ENCODE assay signal across 9 cellular contexts in the genomic region with DNA sequence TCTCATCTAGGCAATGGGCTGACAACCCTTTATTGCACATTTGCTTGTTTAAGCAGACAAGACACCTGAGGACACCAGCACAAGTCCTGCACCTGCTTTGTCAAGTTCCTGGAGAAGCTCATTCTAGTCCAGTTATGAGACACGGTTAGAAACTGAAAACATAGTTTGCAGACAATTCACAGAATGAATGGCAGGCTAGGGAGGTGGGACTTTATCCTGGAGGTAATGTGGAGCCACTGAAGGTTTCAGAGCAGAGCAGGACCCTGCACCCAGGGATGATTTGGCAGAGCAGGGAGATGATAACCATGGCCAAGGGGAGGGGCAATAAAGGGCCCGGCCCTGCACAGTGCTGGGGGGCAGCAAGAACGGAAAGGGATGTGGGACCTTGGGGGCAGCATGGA. TPM values are rescaled to one million over a fixed set of nuclear protein-coding genes. Genes with fewer than 3 reads are reported as not detected.
A peak's percentile ranks its signal among the peaks of the same experiment; 100 is the strongest.
DNase-seq lines count a peak whose midpoint lies in the region; ATAC-seq and TF ChIP-seq lines count a peak whose summit lies in the region.
"Had no signal": no experiment of that assay in that cellular context is flagged by ENCODE, and none has a peak within 500 bp of the region (broad histone marks: within the 10 kb centered on the region; RNA-seq: fewer than 3 reads in every experiment).

No MANE protein-coding gene starts in this region.

- 53 to 75% (median 64%) methylated on average over 3 of the region's 3 CpGs for WGBS in adrenal gland, 4 donors

- H3K4me3 ChIP-seq in adrenal gland (no peak overlapping the region), gastrocnemius medialis (no peak overlapping the region), mucosa of descending colon (no peak overlapping the region)

- TF ChIP-seq CTCF in natural killer cell (IDR thresholded peaks at IDR 0.05) (no peak), adrenal gland (IDR thresholded peaks at IDR 0.05) (no peak), gastrocnemius medialis (IDR thresholded peaks at IDR 0.05 in 4 of 5, conservative IDR thresholded peaks at IDR 0.05 in 1 of 5) (no peak), mucosa of descending colon (IDR thresholded peaks at IDR 0.05) (no peak), osteocyte (IDR thresholded peaks at IDR 0.05) (no peak)

- in situ Hi-C loops in gastrocnemius medialis (cut with MboI; ENCODE audit: low sequenced_read_pairs in 4 of 4), result no loop called here

- TF ChIP-seq POLR2A in adrenal gland (IDR thresholded peaks at IDR 0.05) (no peak), gastrocnemius medialis (IDR thresholded peaks at IDR 0.05) (no peak)

- H3K36me3 ChIP-seq in adrenal gland (replicated peaks in 1 of 2) (peaks cover 0 to 4% of the 10 kb centered on the region in 2 donors), gastrocnemius medialis (no peaks in the 10 kb centered on the region), mucosa of descending colon (ENCODE audit: low read depth) (no peaks in the 10 kb centered on the region)

- no peaks in the 10 kb centered on the region for H3K9me3 ChIP-seq in adrenal gland (replicated peaks in 1 of 3)
- no peaks in the 10 kb centered on the region for H3K9me3 ChIP-seq in gastrocnemius medialis
- H3K9me3 ChIP-seq in mucosa of descending colon, result no peaks in the 10 kb centered on the region

- H3K27ac Mint-ChIP-seq in natural killer cell treated with Interleukin-12 subunit alpha and Interleukin-12 subunit beta and Interleukin-15 and Interleukin-18, amount 100 ng/mL, for 72 hours, result peak overlapping the region in 1 of 2 donors; percentile 77
- no peak overlapping the region for H3K27ac Mint-ChIP-seq in natural killer cell
- H3K27ac Mint-ChIP-seq in osteocyte (ENCODE audit: unreplicated experiment), result no peak overlapping the region

- H3K9me3 Mint-ChIP-seq in natural killer cell treated with Interleukin-12 subunit alpha and Interleukin-12 subunit beta and Interleukin-15 and Interleukin-18, amount 100 ng/mL, for 72 hours, result no peaks in the 10 kb centered on the region
- no peaks in the 10 kb centered on the region for H3K9me3 Mint-ChIP-seq in natural killer cell
- no peaks in the 10 kb centered on the region for H3K9me3 Mint-ChIP-seq in osteocyte (ENCODE audit: unreplicated experiment)

- peak in 1 of 2 donors; percentile 31 for ATAC-seq in natural killer cell treated with Interleukin-12 subunit alpha and Interleukin-12 subunit beta and Interleukin-15 and Interleukin-18, amount 100 ng/mL, for 72 hours
- ATAC-seq in natural killer cell (no peak), HG02970 (IDR thresholded peaks at IDR 0.05; ENCODE audit: low FRiP score, unreplicated experiment) (peak; percentile 24), gastrocnemius medialis (no peak), mucosa of descending colon (no peak)

- peaks cover 21 to 32% of the 10 kb centered on the region in 2 donors for H3K4me1 Mint-ChIP-seq in natural killer cell treated with Interleukin-12 subunit alpha and Interleukin-12 subunit beta and Interleukin-15 and Interleukin-18, amount 100 ng/mL, for 72 hours (ENCODE audit: low read depth in 2 of 2)
- no peaks in the 10 kb centered on the region for H3K4me1 Mint-ChIP-seq in natural killer cell
- peaks cover 56% of the 10 kb centered on the region for H3K4me1 Mint-ChIP-seq in osteocyte (ENCODE audit: unreplicated experiment)

- peak overlapping the region; percentile 66 for H3K4me3 Mint-ChIP-seq in natural killer cell treated with Interleukin-12 subunit alpha and Interleukin-12 subunit beta and Interleukin-15 and Interleukin-18, amount 100 ng/mL, for 72 hours
- H3K4me3 Mint-ChIP-seq in natural killer cell, result no peak overlapping the region
- no peak overlapping the region for H3K4me3 Mint-ChIP-seq in osteocyte (ENCODE audit: unreplicated experiment)

- H3K27me3 ChIP-seq in adrenal gland (no peaks in the 10 kb centered on the region), gastrocnemius medialis (no peaks in the 10 kb centered on the region)

- DNase-seq in natural killer cell treated with Interleukin-12 subunit alpha and Interleukin-12 subunit beta and Interleukin-15 and Interleukin-18, amount 100 ng/mL, for 72 hours (ENCODE audit: low spot score), result no peak
- DNase-seq in natural killer cell (no peak), adrenal gland (no peak), gastrocnemius medialis (no peak), mucosa of descending colon (no peak), osteocyte (ENCODE audit: extremely low spot score, unreplicated experiment) (no peak), AG08396 (ENCODE audit: low spot score) (no peak)
- DNase-seq: Right ventricle myocardium superior had no signal

- peaks cover 4 to 37% of the 10 kb centered on the region in 2 donors for H3K4me1 ChIP-seq in adrenal gland (replicated peaks in 1 of 2)
- peaks cover 0 to 6% of the 10 kb centered on the region in 2 donors for H3K4me1 ChIP-seq in gastrocnemius medialis
- H3K4me1 ChIP-seq in mucosa of descending colon (ENCODE audit: low read depth), result no peaks in the 10 kb centered on the region

- H3K27me3 Mint-ChIP-seq in natural killer cell treated with Interleukin-12 subunit alpha and Interleukin-12 subunit beta and Interleukin-15 and Interleukin-18, amount 100 ng/mL, for 72 hours, result no peaks in the 10 kb centered on the region
- H3K27me3 Mint-ChIP-seq in natural killer cell (ENCODE audit: low read depth in 2 of 2) (no peaks in the 10 kb centered on the region), osteocyte (ENCODE audit: unreplicated experiment) (no peaks in the 10 kb centered on the region)

- H3K27ac ChIP-seq in adrenal gland (peak overlapping the region in 3 of 5 donors; percentile 59 to 83 (median 77)), gastrocnemius medialis (peak overlapping the region in 2 of 4 donors; percentile 31 to 71)

- no peaks in the 10 kb centered on the region for H3K36me3 Mint-ChIP-seq in natural killer cell treated with Interleukin-12 subunit alpha and Interleukin-12 subunit beta and Interleukin-15 and Interleukin-18, amount 100 ng/mL, for 72 hours
- H3K36me3 Mint-ChIP-seq in natural killer cell (no peaks in the 10 kb centered on the region), osteocyte (ENCODE audit: unreplicated experiment) (peaks cover 28% of the 10 kb centered on the region)

- intact Hi-C loops in natural killer cell (cut with micrococcal nuclease), result no loop called here
- intact Hi-C loops in adrenal gland (cut with DNase I), result no loop called here
- intact Hi-C loops in gastrocnemius medialis (cut with DNase I; ENCODE audit: low total_unique reads), result no loop called here
- intact Hi-C loops in mucosa of descending colon (cut with DNase I, micrococcal nuclease), result no loop called here

RNA-seq across cellular contexts. Expression of gene SLC25A51, which starts 50.7 kb away (rescaled TPM):
- 10 to 100 TPM; 28.7 to 34.7 TPM for total RNA-seq in natural killer cell treated with Interleukin-12 subunit alpha and Interleukin-12 subunit beta and Interleukin-15 and Interleukin-18, amount 100 ng/mL, for 72 hours
- total RNA-seq in natural killer cell (10 to 100 TPM; 22.2 to 35.4 (median 33.7) TPM), adrenal gland (10 to 100 TPM; 11.9 to 23.4 (median 21.7) TPM), gastrocnemius medialis (10 to 100 TPM; 16.0 to 30.7 (median 22.2) TPM), mucosa of descending colon (10 to 100 TPM; 20.6 to 32.2 (median 22.4) TPM), osteocyte (37.5 and 43.2 TPM in 2 replicates)
- polyA plus RNA-seq in adrenal gland, result 10 to 100 TPM in 1 of 3 donors, 1 to 10 TPM in 2; 3.8 to 14.9 (median 4.7) TPM
